In the genomic region with DNA sequence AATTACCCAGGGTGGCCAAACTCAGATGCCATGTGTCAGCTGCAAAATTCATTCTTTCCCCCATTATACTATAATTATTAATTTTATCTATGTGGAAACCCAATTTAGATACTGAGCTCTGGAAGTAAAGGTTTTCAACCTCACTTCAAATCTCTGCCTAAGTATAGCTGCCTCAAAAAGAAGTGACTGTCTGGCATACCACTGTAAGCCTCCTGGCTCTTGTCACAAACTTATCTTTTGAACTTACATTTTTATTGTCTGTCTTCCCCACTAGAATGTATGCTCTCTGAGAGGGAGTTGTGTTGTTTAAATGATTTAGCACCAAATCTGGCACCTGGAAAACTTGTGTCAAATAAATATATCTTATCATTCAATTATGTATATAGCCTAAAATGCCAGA, we compare ENCODE assay signal across 38 cellular contexts. TPM values are rescaled to one million over a fixed set of nuclear protein-coding genes. Genes with fewer than 3 reads are reported as not detected.
"Had no signal": no experiment of that assay in that cellular context is flagged by ENCODE, and none has a peak within 500 bp of the region (broad histone marks: within the 10 kb centered on the region; RNA-seq: fewer than 3 reads in every experiment).

No MANE protein-coding gene starts in this region.

- H3K9me3 Mint-ChIP-seq: activated B cell treated with CpG ODN at 0.5 μM for 24 hours; activated CD4-positive, alpha-beta memory T cell treated with anti-CD3 and anti-CD28 coated beads for 36 hours; activated CD4-positive, alpha-beta T cell treated with anti-CD3 and anti-CD28 coated beads, Interleukin-2, amount 10 ng/mL, durations not matched to agents 24 days and 14 days; activated CD8-positive, alpha-beta T cell treated with anti-CD3 and anti-CD28 coated beads for 36 hours; activated naive CD4-positive, alpha-beta T cell treated with anti-CD3 and anti-CD28 coated beads for 36 hours; activated naive CD8-positive, alpha-beta T cell treated with anti-CD3 and anti-CD28 coated beads for 36 hours; activated T-cell treated with anti-CD3 and anti-CD28 coated beads, Interleukin-2, amount 50 U/mL, for 4 hours; activated T-cell treated with anti-CD3 and anti-CD28 coated beads, Interleukin-2, amount 50 U/mL, for 72 hours; activated T-helper 1 cell treated with anti-CD3 and anti-CD28 coated beads, Interleukin-12 subunit alpha, Interleukin-12 subunit beta, Interleukin-2, Interleukin-4 antibody, amounts not matched to agents 30 ng/mL and 10 ng/mL and 1 ng/mL, durations not matched to agents 14 hours and 24 hours and 36 hours; activated T-helper 17 cell treated with anti-CD3 and anti-CD28 coated beads, Interleukin-2, amount 50 U/mL, for 72 hours; T-helper 1 cell treated with Interleukin-12 subunit alpha and Interleukin-12 subunit beta and Interleukin-4 antibody, amounts not matched to agents 30 μg/mL and 1 μg/mL, for 36 hours; T-helper 2 cell treated with Interferon-gamma antibody and Interleukin-4, amounts not matched to agents 5 μg/mL and 100 μg/mL, for 36 hours had no signal

- H3K4me1 ChIP-seq: adrenal gland, body of pancreas, breast epithelium had no signal

- H3K4me1 Mint-ChIP-seq: activated B cell treated with CpG ODN at 0.5 μM for 24 hours; activated CD4-positive, alpha-beta T cell treated with anti-CD3 and anti-CD28 coated beads, Interleukin-2, amount 10 ng/mL, durations not matched to agents 24 days and 14 days; activated naive CD8-positive, alpha-beta T cell treated with anti-CD3 and anti-CD28 coated beads for 36 hours; activated T-helper 17 cell treated with anti-CD3 and anti-CD28 coated beads, Interleukin-2, amount 50 U/mL, for 72 hours; central memory CD8-positive, alpha-beta T cell had no signal

- DNase-seq: activated B cell treated with CpG ODN at 0.5 μM for 24 hours; activated CD4-positive, alpha-beta memory T cell treated with anti-CD3 and anti-CD28 coated beads for 36 hours; activated CD4-positive, alpha-beta T cell treated with anti-CD3 and anti-CD28 coated beads for 4 hours; activated CD4-positive, alpha-beta T cell treated with anti-CD3 and anti-CD28 coated beads, Interleukin-2, amount 10 ng/mL, durations not matched to agents 24 days and 14 days; activated CD4-positive, alpha-beta T cell treated with anti-CD3 and anti-CD28 coated beads, Interleukin-2, amount 50 U/mL, for 1 hour; activated CD4-positive, alpha-beta T cell treated with anti-CD3 and anti-CD28 coated beads, Interleukin-2, amount 50 U/mL, for 4 hours; activated CD4-positive, CD25-positive, alpha-beta regulatory T cell treated with anti-CD3 and anti-CD28 coated beads, Interleukin-2, amount 50 U/mL, for 72 hours; activated CD8-positive, alpha-beta memory T cell treated with anti-CD3 and anti-CD28 coated beads, Interleukin-2, amount 50 U/mL, for 4 hours; activated CD8-positive, alpha-beta T cell treated with anti-CD3 and anti-CD28 coated beads for 36 hours; activated effector memory CD4-positive, alpha-beta T cell treated with anti-CD3 and anti-CD28 coated beads, Interleukin-2, amount 50 U/mL, for 16 hours; activated gamma-delta T cell treated with Interleukin-2 at 50 U/mL for 16 hours; activated naive CD4-positive, alpha-beta T cell; activated naive CD4-positive, alpha-beta T cell treated with anti-CD3 and anti-CD28 coated beads for 36 hours; activated naive CD4-positive, alpha-beta T cell treated with anti-CD3 and anti-CD28 coated beads, Interleukin-2, amount 50 U/mL, for 16 hours; activated naive CD8-positive, alpha-beta T cell treated with anti-CD3 and anti-CD28 coated beads for 36 hours; activated T-cell treated with anti-CD3 and anti-CD28 coated beads for 4 hours; activated T-cell treated with anti-CD3 and anti-CD28 coated beads, Interleukin-2, amount 50 U/mL, for 1 hour; activated T-cell treated with anti-CD3 and anti-CD28 coated beads, Interleukin-2, amount 50 U/mL, for 4 hours; activated T-cell treated with anti-CD3 and anti-CD28 coated beads, Interleukin-2, amount 50 U/mL, for 72 hours; adrenal gland; amniotic stem cell; aorta; body of pancreas; brain microvascular endothelial cell; caudate nucleus; cerebellar nuclear complex; T-helper 1 cell; T-helper 2 cell; T-helper 9 cell had no signal

- H3K27ac Mint-ChIP-seq: activated B cell treated with CpG ODN at 0.5 μM for 24 hours; activated CD4-positive, alpha-beta memory T cell treated with anti-CD3 and anti-CD28 coated beads for 36 hours; activated CD4-positive, alpha-beta T cell treated with anti-CD3 and anti-CD28 coated beads, Interleukin-2, amount 10 ng/mL, durations not matched to agents 24 days and 14 days; activated CD8-positive, alpha-beta T cell treated with anti-CD3 and anti-CD28 coated beads for 36 hours; activated naive CD4-positive, alpha-beta T cell treated with anti-CD3 and anti-CD28 coated beads for 36 hours; activated naive CD4-positive, alpha-beta T cell treated with anti-CD3 and anti-CD28 coated beads, Interleukin-2, amount 50 U/mL, for 72 hours; activated naive CD8-positive, alpha-beta T cell treated with anti-CD3 and anti-CD28 coated beads for 36 hours; activated T-cell treated with anti-CD3 and anti-CD28 coated beads, Interleukin-2, amount 50 U/mL, for 72 hours; activated T-helper 1 cell treated with anti-CD3 and anti-CD28 coated beads, Interleukin-12 subunit alpha, Interleukin-12 subunit beta, Interleukin-2, Interleukin-4 antibody, amounts not matched to agents 30 ng/mL and 10 ng/mL and 1 ng/mL, durations not matched to agents 14 hours and 24 hours and 36 hours; activated T-helper 17 cell treated with anti-CD3 and anti-CD28 coated beads, Interleukin-2, amount 50 U/mL, for 72 hours; T-helper 1 cell treated with Interleukin-12 subunit alpha and Interleukin-12 subunit beta and Interleukin-4 antibody, amounts not matched to agents 30 μg/mL and 1 μg/mL, for 36 hours; T-helper 2 cell treated with Interferon-gamma antibody and Interleukin-4, amounts not matched to agents 5 μg/mL and 100 μg/mL, for 36 hours had no signal

- H3K4me3 Mint-ChIP-seq: activated B cell treated with CpG ODN at 0.5 μM for 24 hours; activated CD4-positive, alpha-beta memory T cell treated with anti-CD3 and anti-CD28 coated beads for 36 hours; activated CD4-positive, alpha-beta T cell treated with anti-CD3 and anti-CD28 coated beads, Interleukin-2, amount 10 ng/mL, durations not matched to agents 24 days and 14 days; activated CD8-positive, alpha-beta T cell treated with anti-CD3 and anti-CD28 coated beads for 36 hours; activated naive CD4-positive, alpha-beta T cell treated with anti-CD3 and anti-CD28 coated beads for 36 hours; activated naive CD8-positive, alpha-beta T cell treated with anti-CD3 and anti-CD28 coated beads for 36 hours; activated T-cell treated with anti-CD3 and anti-CD28 coated beads, Interleukin-2, amount 50 U/mL, for 4 hours; activated T-cell treated with anti-CD3 and anti-CD28 coated beads, Interleukin-2, amount 50 U/mL, for 72 hours; activated T-helper 1 cell treated with anti-CD3 and anti-CD28 coated beads, Interleukin-12 subunit alpha, Interleukin-12 subunit beta, Interleukin-2, Interleukin-4 antibody, amounts not matched to agents 30 ng/mL and 10 ng/mL and 1 ng/mL, durations not matched to agents 14 hours and 24 hours and 36 hours; activated T-helper 17 cell treated with anti-CD3 and anti-CD28 coated beads, Interleukin-2, amount 50 U/mL, for 72 hours; central memory CD8-positive, alpha-beta T cell; T-helper 1 cell treated with Interleukin-12 subunit alpha and Interleukin-12 subunit beta and Interleukin-4 antibody, amounts not matched to agents 30 μg/mL and 1 μg/mL, for 36 hours; T-helper 2 cell treated with Interferon-gamma antibody and Interleukin-4, amounts not matched to agents 5 μg/mL and 100 μg/mL, for 36 hours had no signal

- H3K27me3 Mint-ChIP-seq: activated CD4-positive, alpha-beta T cell treated with anti-CD3 and anti-CD28 coated beads, Interleukin-2, amount 10 ng/mL, durations not matched to agents 24 days and 14 days had no signal

- H3K27ac ChIP-seq: adrenal gland, body of pancreas, brain microvascular endothelial cell, breast epithelium, VCaP had no signal

- H3K36me3 Mint-ChIP-seq: activated CD4-positive, alpha-beta memory T cell treated with anti-CD3 and anti-CD28 coated beads for 36 hours; activated naive CD4-positive, alpha-beta T cell treated with anti-CD3 and anti-CD28 coated beads, Interleukin-2, amount 50 U/mL, for 72 hours; activated naive CD8-positive, alpha-beta T cell treated with anti-CD3 and anti-CD28 coated beads for 36 hours had no signal

- H3K36me3 ChIP-seq: adrenal gland, brain microvascular endothelial cell, breast epithelium had no signal

- H3K27me3 ChIP-seq: adrenal gland, body of pancreas, brain microvascular endothelial cell, breast epithelium had no signal

- ATAC-seq: activated CD8-positive, alpha-beta T cell treated with anti-CD3 and anti-CD28 coated beads for 36 hours; activated naive CD4-positive, alpha-beta T cell treated with anti-CD3 and anti-CD28 coated beads, Interleukin-2, amount 50 U/mL, for 72 hours; activated T-cell treated with anti-CD3 and anti-CD28 coated beads, Interleukin-2, amount 50 U/mL, for 4 hours; activated T-cell treated with anti-CD3 and anti-CD28 coated beads, Interleukin-2, amount 50 U/mL, for 72 hours; activated T-helper 17 cell treated with anti-CD3 and anti-CD28 coated beads, Interleukin-2, amount 50 U/mL, for 72 hours; body of pancreas had no signal

- H3K4me3 ChIP-seq: adrenal gland, body of pancreas, breast epithelium had no signal

- H3K9me3 ChIP-seq: adrenal gland, body of pancreas, breast epithelium had no signal

RNA-seq across cellular contexts. Expression of a gene that starts 16.1 kb away (rescaled TPM):
- total RNA-seq: activated CD4-positive, alpha-beta memory T cell treated with anti-CD3 and anti-CD28 coated beads for 36 hours; activated CD8-positive, alpha-beta memory T cell treated with anti-CD3 and anti-CD28 coated beads for 36 hours; activated CD8-positive, alpha-beta T cell treated with anti-CD3 and anti-CD28 coated beads for 36 hours; activated naive CD4-positive, alpha-beta T cell treated with anti-CD3 and anti-CD28 coated beads for 36 hours; activated naive CD4-positive, alpha-beta T cell treated with anti-CD3 and anti-CD28 coated beads, Interleukin-2, amount 50 U/mL, for 72 hours; activated T-cell treated with anti-CD3 and anti-CD28 coated beads, Interleukin-2, amount 50 U/mL, for 4 hours; activated T-cell treated with anti-CD3 and anti-CD28 coated beads, Interleukin-2, amount 50 U/mL, for 72 hours; activated T-helper 17 cell treated with anti-CD3 and anti-CD28 coated beads, Interleukin-2, amount 50 U/mL, for 72 hours had no signal
